1 cellular context compared by ENCODE assay signal in the genomic region with DNA sequence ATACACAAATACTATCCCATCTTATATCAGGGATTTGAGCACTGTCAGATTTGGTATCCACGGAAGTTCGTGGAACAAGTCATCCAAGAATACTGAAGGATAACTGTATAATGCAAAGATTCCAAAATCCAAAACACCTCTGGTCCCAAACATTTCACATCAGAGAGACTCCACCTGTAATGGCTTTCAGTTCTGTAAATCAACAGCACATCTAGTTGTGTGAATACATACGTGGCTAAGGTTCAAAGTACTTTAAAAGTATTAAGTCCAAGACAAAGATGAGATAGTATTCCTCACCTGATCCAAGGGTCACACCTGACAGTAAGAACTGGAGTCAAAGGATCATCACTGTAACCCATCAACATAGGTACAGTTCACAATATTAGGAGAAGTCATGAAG.
TF ChIP-seq lines count a peak whose summit lies in the region.

No MANE protein-coding gene starts in this region.

TF ChIP-seq in A549, 52 proteins besides CTCF, POLR2A, EP300 and RAD21:
- TF ChIP-seq RFX5 (IDR thresholded peaks at IDR 0.05) (no peak), FOSB (CRISPR knock-in tag; IDR thresholded peaks at IDR 0.05) (no peak), HMGXB4 (CRISPR knock-in tag; IDR thresholded peaks at IDR 0.05; ENCODE audit: borderline replicate concordance) (no peak), EHF (CRISPR knock-in tag; IDR thresholded peaks at IDR 0.05) (no peak), FOXS1 (CRISPR knock-in tag; IDR thresholded peaks at IDR 0.05) (no peak), NPAS2 (CRISPR knock-in tag; IDR thresholded peaks at IDR 0.05; ENCODE audit: borderline replicate concordance) (no peak), EHMT2 (IDR thresholded peaks at IDR 0.05; ENCODE audit: low read depth) (no peak), SMC3 (IDR thresholded peaks at IDR 0.05) (no peak)
- TF ChIP-seq, protein P1, sequence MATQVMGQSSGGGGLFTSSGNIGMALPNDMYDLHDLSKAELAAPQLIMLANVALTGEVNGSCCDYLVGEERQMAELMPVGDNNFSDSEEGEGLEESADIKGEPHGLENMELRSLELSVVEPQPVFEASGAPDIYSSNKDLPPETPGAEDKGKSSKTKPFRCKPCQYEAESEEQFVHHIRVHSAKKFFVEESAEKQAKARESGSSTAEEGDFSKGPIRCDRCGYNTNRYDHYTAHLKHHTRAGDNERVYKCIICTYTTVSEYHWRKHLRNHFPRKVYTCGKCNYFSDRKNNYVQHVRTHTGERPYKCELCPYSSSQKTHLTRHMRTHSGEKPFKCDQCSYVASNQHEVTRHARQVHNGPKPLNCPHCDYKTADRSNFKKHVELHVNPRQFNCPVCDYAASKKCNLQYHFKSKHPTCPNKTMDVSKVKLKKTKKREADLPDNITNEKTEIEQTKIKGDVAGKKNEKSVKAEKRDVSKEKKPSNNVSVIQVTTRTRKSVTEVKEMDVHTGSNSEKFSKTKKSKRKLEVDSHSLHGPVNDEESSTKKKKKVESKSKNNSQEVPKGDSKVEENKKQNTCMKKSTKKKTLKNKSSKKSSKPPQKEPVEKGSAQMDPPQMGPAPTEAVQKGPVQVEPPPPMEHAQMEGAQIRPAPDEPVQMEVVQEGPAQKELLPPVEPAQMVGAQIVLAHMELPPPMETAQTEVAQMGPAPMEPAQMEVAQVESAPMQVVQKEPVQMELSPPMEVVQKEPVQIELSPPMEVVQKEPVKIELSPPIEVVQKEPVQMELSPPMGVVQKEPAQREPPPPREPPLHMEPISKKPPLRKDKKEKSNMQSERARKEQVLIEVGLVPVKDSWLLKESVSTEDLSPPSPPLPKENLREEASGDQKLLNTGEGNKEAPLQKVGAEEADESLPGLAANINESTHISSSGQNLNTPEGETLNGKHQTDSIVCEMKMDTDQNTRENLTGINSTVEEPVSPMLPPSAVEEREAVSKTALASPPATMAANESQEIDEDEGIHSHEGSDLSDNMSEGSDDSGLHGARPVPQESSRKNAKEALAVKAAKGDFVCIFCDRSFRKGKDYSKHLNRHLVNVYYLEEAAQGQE (IDR thresholded peaks at IDR 0.05) = no peak
- TF ChIP-seq, protein P2, sequence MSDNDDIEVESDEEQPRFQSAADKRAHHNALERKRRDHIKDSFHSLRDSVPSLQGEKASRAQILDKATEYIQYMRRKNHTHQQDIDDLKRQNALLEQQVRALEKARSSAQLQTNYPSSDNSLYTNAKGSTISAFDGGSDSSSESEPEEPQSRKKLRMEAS (IDR thresholded peaks at IDR 0.05) = no peak
